ENCODE assay signal across 8 cellular contexts in genomic region chr1:112507896-112508241, GRCh38. TPM values are rescaled to one million over a fixed set of nuclear protein-coding genes. Genes with fewer than 3 reads are reported as not detected.
DNase-seq lines count a peak whose midpoint lies in the region; ATAC-seq and TF ChIP-seq lines count a peak whose summit lies in the region.

No MANE protein-coding gene starts in this region.

- no peak for ATAC-seq in Panc1
- ATAC-seq in HG02973 (IDR thresholded peaks at IDR 0.05; ENCODE audit: unreplicated experiment) = no peak

- in situ Hi-C loops in Panc1 (cut with HindIII; ENCODE audit: low pct_unique_long_range_greater_than_20kb, low sequenced_read_pairs) = no loop called here

- POLR2A ChIA-PET in Panc1 (lab: Charles Lee) = interaction anchor here (0.6 kb wide), 1 partner anchor 37 kb away, joined by 3 read pairs; no protein-coding TSS in a partner anchor
- POLR2A ChIA-PET in RWPE1 (lab: Yijun Ruan, JAX; ENCODE audit: low non-redundant PET) = no interaction called here

- TF ChIP-seq CTCF in Panc1 (IDR thresholded peaks at IDR 0.05) (no peak), cardiac fibroblast (IDR thresholded peaks at IDR 0.05; ENCODE audit: low read depth, low read length) (no peak), uterus (IDR thresholded peaks at IDR 0.05) (no peak), RWPE1 (conservative IDR thresholded peaks at IDR 0.05; ENCODE audit: low read depth) (no peak)

- DNase-seq in ELR (ENCODE audit: low read depth) = peak; percentile 23
- no peak for DNase-seq in Panc1 (ENCODE audit: low read depth, low spot score)
- DNase-seq in cardiac fibroblast (ENCODE audit: low read depth in 2 of 2) = no peak
- no peak for DNase-seq in uterus
- DNase-seq in islet precursor cell = no peak
- no peak for DNase-seq in RWPE1 (ENCODE audit: low spot score)

- no peaks in the 10 kb centered on the region for H3K36me3 ChIP-seq in Panc1 (ENCODE audit: control insufficient read depth, insufficient read depth, low read length)
- no peaks in the 10 kb centered on the region for H3K36me3 ChIP-seq in muscle layer of colon (ENCODE audit: insufficient read depth, low read length)
- no peaks in the 10 kb centered on the region for H3K36me3 ChIP-seq in uterus

- CTCF ChIA-PET in Panc1 (lab: Charles Lee) = no interaction called here
- CTCF ChIA-PET in RWPE1 (lab: Yijun Ruan, JAX) = interaction anchor here (0.6 kb wide), 1 partner anchor 107 kb away, joined by 3 read pairs; no protein-coding TSS in a partner anchor

- no peak overlapping the region for H3K9ac ChIP-seq in muscle layer of colon (ENCODE audit: low read length)

- no peaks in the 10 kb centered on the region for H3K27me3 ChIP-seq in Panc1 (ENCODE audit: control insufficient read depth, insufficient read depth, low read length)
- H3K27me3 ChIP-seq in muscle layer of colon (ENCODE audit: control insufficient read depth in 1 of 2, insufficient read depth in 2 of 2, low read length in 2 of 2) = peaks cover 18 to 40% of the 10 kb centered on the region in 2 donors
- H3K27me3 ChIP-seq in uterus = no peaks in the 10 kb centered on the region

- H3K4me1 ChIP-seq in Panc1 (ENCODE audit: control insufficient read depth, insufficient read depth, low read length) (no peaks in the 10 kb centered on the region), muscle layer of colon (ENCODE audit: insufficient read depth, low read length) (peaks cover 11% of the 10 kb centered on the region), uterus (no peaks in the 10 kb centered on the region)

- H3K9me3 ChIP-seq in Panc1 (ENCODE audit: control insufficient read depth, insufficient read depth, low read depth, low read length) = no peaks in the 10 kb centered on the region
- no peaks in the 10 kb centered on the region for H3K9me3 ChIP-seq in muscle layer of colon (ENCODE audit: low read length)
- H3K9me3 ChIP-seq in uterus = no peaks in the 10 kb centered on the region

- H3K27ac ChIP-seq in Panc1 (ENCODE audit: low read length) (no peak overlapping the region), muscle layer of colon (ENCODE audit: low read depth, low read length) (no peak overlapping the region), uterus (no peak overlapping the region), RWPE1 (no peak overlapping the region)

- BruUV-seq in Panc1 (replicated peaks; lab: Mats Ljungman, UMichigan) = no TSS peak

- H3K4me3 ChIP-seq in Panc1 (ENCODE audit: low read depth in 2 of 2, low read length in 2 of 2) (peak overlapping the region; percentile 50 to 65), cardiac fibroblast (replicated peaks in 1 of 2; ENCODE audit: low read depth in 2 of 2, low read length in 2 of 2) (peak overlapping the region; percentile 55 to 59), muscle layer of colon (ENCODE audit: low read depth in 1 of 2, low read length in 2 of 2) (peak overlapping the region; percentile 48 to 54), uterus (peak overlapping the region; percentile 24 to 50)

- TF ChIP-seq POLR2A in uterus (IDR thresholded peaks at IDR 0.05) = no peak

- intact Hi-C loops in Panc1 (cut with micrococcal nuclease; ENCODE audit: unreplicated experiment) (loop anchor here (10.0 kb wide), 1 partner anchor 107 kb away; the partner anchor contains the start of genes CAPZA1 and ST7L), uterus (cut with DNase I; ENCODE audit: low total_unique reads) (no loop called here)

RNA-seq across cellular contexts. Expression of gene WNT2B, which starts 0.9 kb away (rescaled TPM):
- total RNA-seq in Panc1 (2021; ENCODE audit: unreplicated experiment) (1.6 TPM), uterus (10 to 100 TPM in 2 of 4 donors, 1 to 10 TPM in 1, under 1 TPM in 1; 0.59 to 45.3 (median 9.1) TPM)
- 2.0 TPM for polyA plus RNA-seq in Panc1 (2012; ENCODE audit: insufficient read length)
